ENCODE assay signal across 8 cellular contexts in the genomic region with DNA sequence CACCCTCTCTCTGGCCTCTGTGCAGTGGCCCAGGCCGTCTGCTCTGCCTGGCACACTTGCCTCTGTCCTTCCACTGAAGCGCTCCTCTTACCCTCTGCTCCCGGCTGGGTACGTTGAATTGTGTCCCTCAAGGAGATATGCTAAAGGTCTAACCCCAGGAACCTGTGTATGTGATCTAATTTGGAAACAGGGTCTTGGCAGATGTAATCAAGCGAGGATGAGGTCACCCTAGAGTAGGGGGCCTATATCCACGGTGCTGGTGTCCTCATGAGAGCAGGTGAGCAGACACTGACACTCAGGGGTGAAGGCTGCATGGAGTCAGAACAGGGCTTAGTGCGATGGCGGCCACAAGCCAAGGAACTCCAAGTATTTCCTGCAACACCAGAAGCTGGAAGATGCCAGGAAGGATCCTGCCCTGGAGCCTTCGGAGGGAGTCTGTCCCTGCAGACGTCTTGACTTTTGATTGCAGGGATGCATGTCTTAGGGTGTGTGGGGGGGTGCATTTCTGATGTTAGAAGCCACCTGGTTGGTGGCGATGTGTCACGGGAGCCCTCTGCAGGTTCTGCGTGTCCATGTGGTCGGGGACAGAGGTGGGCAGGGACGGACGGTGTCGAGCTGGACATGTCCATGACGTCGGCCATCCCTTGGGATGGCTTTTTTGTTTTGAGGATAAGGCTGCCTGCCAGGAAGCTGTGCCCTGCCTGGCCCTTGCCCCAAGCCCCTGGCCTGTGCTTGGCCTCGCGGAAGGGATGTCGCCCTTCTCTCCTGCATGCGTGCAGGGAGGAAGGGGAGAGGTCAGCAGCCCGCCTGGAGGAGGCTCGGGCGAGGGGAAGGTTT.
DNase-seq lines count a peak whose midpoint lies in the region; ATAC-seq, FAIRE-seq and TF ChIP-seq lines count a peak whose summit lies in the region.

No MANE protein-coding gene starts in this region.

- H3K4me3 ChIP-seq in fibroblast of pulmonary artery (replicated peaks; ENCODE audit: low read depth, low read length) = no peak overlapping the region

- ATAC-seq in T-helper 17 cell (no peak), HG02885 (IDR thresholded peaks at IDR 0.05; ENCODE audit: poor library complexity, unreplicated experiment) (no peak), GM19324 (IDR thresholded peaks at IDR 0.05; ENCODE audit: low FRiP score, unreplicated experiment) (no peak)

- peak; percentile 57 for DNase-seq in EH (ENCODE audit: low read depth)
- DNase-seq in T-helper 17 cell = no peak
- peak; percentile 34 for DNase-seq in fibroblast of pulmonary artery (ENCODE audit: low read depth)
- no peak for DNase-seq in progenitor cell of endocrine pancreas (ENCODE audit: low spot score, unreplicated experiment)
- no peak for DNase-seq in G401 (ENCODE audit: low spot score)
- DNase-seq in frontal cortex (ENCODE audit: low spot score in 2 of 2) = no peak

- no peaks in the 10 kb centered on the region for H3K9me3 Mint-ChIP-seq in progenitor cell of endocrine pancreas (ENCODE audit: low read depth)

- in situ Hi-C loops in G401 (cut with HindIII; ENCODE audit: low sequenced_read_pairs) = no loop called here

- TF ChIP-seq CTCF in fibroblast of pulmonary artery (IDR thresholded peaks at IDR 0.05; ENCODE audit: low read length, missing control alignments) (no peak), progenitor cell of endocrine pancreas (IDR thresholded peaks at IDR 0.05; ENCODE audit: unreplicated experiment) (no peak)

- H3K4me3 Mint-ChIP-seq in T-helper 17 cell (no peak overlapping the region), progenitor cell of endocrine pancreas (ENCODE audit: low read depth) (no peak overlapping the region)

- H3K9me3 ChIP-seq in T-helper 17 cell (ENCODE audit: control insufficient read depth, low read length, poor library complexity, severe bottlenecking) = no peaks in the 10 kb centered on the region

- no peak for FAIRE-seq in frontal cortex (lab: Jason Lieb, UNC)

- H3K27ac Mint-ChIP-seq in T-helper 17 cell = peak overlapping the region; percentile 41
- H3K27ac Mint-ChIP-seq in progenitor cell of endocrine pancreas = peak overlapping the region; percentile 90

- no peaks in the 10 kb centered on the region for H3K36me3 Mint-ChIP-seq in T-helper 17 cell (ENCODE audit: low read depth)
- no peaks in the 10 kb centered on the region for H3K36me3 Mint-ChIP-seq in progenitor cell of endocrine pancreas (ENCODE audit: insufficient read depth)

- H3K4me1 Mint-ChIP-seq in T-helper 17 cell (peaks cover 5% of the 10 kb centered on the region), progenitor cell of endocrine pancreas (ENCODE audit: low read depth) (peaks cover 24% of the 10 kb centered on the region)

- peaks cover 22% of the 10 kb centered on the region for H3K27me3 Mint-ChIP-seq in T-helper 17 cell
- H3K27me3 Mint-ChIP-seq in progenitor cell of endocrine pancreas = no peaks in the 10 kb centered on the region

Comparison
In these comparisons a context has a peak if more than half of its experiments do, and no peak if none do; other contexts are left out.
1. DNase-seq: peak in EH (single experiment) and fibroblast of pulmonary artery (single experiment); none in T-helper 17 cell (0 of 3), progenitor cell of endocrine pancreas (single experiment), G401 (single experiment) and frontal cortex (0 of 2).